Comparison of ENCODE assay signal across 18 cellular contexts in genomic region chr4:65791111-65791806, GRCh38.
DNase-seq lines count a peak whose midpoint lies in the region; ATAC-seq and TF ChIP-seq lines count a peak whose summit lies in the region.
"Had no signal": no experiment of that assay in that cellular context is flagged by ENCODE, and none has a peak within 500 bp of the region (broad histone marks: within the 10 kb centered on the region; RNA-seq: fewer than 3 reads in every experiment).

No MANE protein-coding gene starts in this region.

- H2BK5ac ChIP-seq in neuronal stem cell (ENCODE audit: low read length), result no peak overlapping the region

- H3F3A ChIP-seq in PC-3 (ENCODE audit: low read length, unreplicated experiment), result no peaks in the 10 kb centered on the region
- H3F3A ChIP-seq in PC-9 (ENCODE audit: insufficient read depth, low read depth), result no peaks in the 10 kb centered on the region

- no peak overlapping the region for H2BK15ac ChIP-seq in neuronal stem cell (ENCODE audit: low read length)

- H3K36me3 ChIP-seq in PC-3 (ENCODE audit: low read depth, low read length) (no peaks in the 10 kb centered on the region), neuronal stem cell (replicated peaks in 1 of 2; ENCODE audit: control insufficient read depth in 2 of 2, insufficient read depth in 2 of 2, low read length in 2 of 2) (no peaks in the 10 kb centered on the region), Caco-2 (ENCODE audit: control insufficient read depth, insufficient read depth, low read length) (no peaks in the 10 kb centered on the region), PC-9 (ENCODE audit: low read depth) (no peaks in the 10 kb centered on the region), body of pancreas (replicated peaks in 1 of 2; ENCODE audit: insufficient read depth in 1 of 2, low read depth in 2 of 2) (no peaks in the 10 kb centered on the region)
- H3K36me3 ChIP-seq: stomach had no signal

- H3K9ac ChIP-seq in PC-3 (ENCODE audit: low read length) (no peak overlapping the region), neuronal stem cell (ENCODE audit: low read depth, low read length, poor library complexity) (no peak overlapping the region)

- no TSS peak for BruUV-seq in PC-3 (replicated peaks; lab: Mats Ljungman, UMichigan)
- BruUV-seq in Caco-2 (replicated peaks; lab: Mats Ljungman, UMichigan), result no TSS peak
- no TSS peak for BruUV-seq in PC-9 (replicated peaks; lab: Mats Ljungman, UMichigan)

- H3K27me3 Mint-ChIP-seq in Caco-2 (ENCODE audit: insufficient read depth, unreplicated experiment), result no peaks in the 10 kb centered on the region
- H3K27me3 Mint-ChIP-seq: activated CD8-positive, alpha-beta memory T cell treated with anti-CD3 and anti-CD28 coated beads, Interleukin-2, amount 10 ng/mL, durations not matched to agents 7 days and 5 days had no signal

- H3K4me2 ChIP-seq in PC-3 (ENCODE audit: low read length), result peak overlapping the region; percentile 16
- no peak overlapping the region for H3K4me2 ChIP-seq in neuronal stem cell (ENCODE audit: insufficient read depth, low read length, poor library complexity, severe bottlenecking)
- no peak overlapping the region for H3K4me2 ChIP-seq in PC-9

- no peak overlapping the region for H3K4ac ChIP-seq in neuronal stem cell (ENCODE audit: low read length)

- no peak overlapping the region for H3K23ac ChIP-seq in neuronal stem cell (ENCODE audit: low read depth, low read length, poor library complexity)

- no peak overlapping the region for H2AK5ac ChIP-seq in neuronal stem cell (ENCODE audit: low read depth, low read length)

- no peak overlapping the region for H3K18ac ChIP-seq in neuronal stem cell (ENCODE audit: low read length)

- ATAC-seq in PC-3 (peak; percentile 64), body of pancreas (no peak)
- ATAC-seq: activated CD8-positive, alpha-beta memory T cell treated with anti-CD3 and anti-CD28 coated beads, Interleukin-2, amount 10 ng/mL, durations not matched to agents 7 days and 5 days; CD8-positive, alpha-beta T cell; K562 had no signal

- no peaks in the 10 kb centered on the region for H3K79me2 ChIP-seq in PC-3 (ENCODE audit: low read length)
- no peaks in the 10 kb centered on the region for H3K79me2 ChIP-seq in PC-9 (ENCODE audit: low read depth)

- intact Hi-C loops in PC-3 (cut with micrococcal nuclease) (no loop called here), Caco-2 (cut with micrococcal nuclease; ENCODE audit: unreplicated experiment) (no loop called here), PC-9 (cut with micrococcal nuclease; ENCODE audit: unreplicated experiment) (no loop called here), body of pancreas (cut with DNase I) (no loop called here)

- H3K9me2 ChIP-seq in PC-3 (replicated peaks; ENCODE audit: low read length), result no peaks in the 10 kb centered on the region
- H3K9me2 ChIP-seq in PC-9 (ENCODE audit: insufficient read depth), result no peaks in the 10 kb centered on the region

- no peaks in the 10 kb centered on the region for H3K79me1 ChIP-seq in neuronal stem cell (ENCODE audit: low read depth, low read length)

- H2BK12ac ChIP-seq in neuronal stem cell (ENCODE audit: low read length), result no peak overlapping the region

- CTCF ChIA-PET in PC-3 (lab: Charles Lee), result no interaction called here
- CTCF ChIA-PET in Caco-2 (lab: Charles Lee), result no interaction called here
- CTCF ChIA-PET in PC-9 (lab: Charles Lee), result no interaction called here

- no peak overlapping the region for H4K8ac ChIP-seq in neuronal stem cell (ENCODE audit: low read depth, low read length)

- DNase-seq in ELR (ENCODE audit: low read depth) (peak; percentile 27), PC-3 (peak; percentile 63), fibroblast of gingiva (ENCODE audit: low read depth) (peak; percentile 21), neuronal stem cell (ENCODE audit: low spot score) (no peak), Caco-2 (no peak), PC-9 (no peak), body of pancreas (no peak)
- DNase-seq in central memory CD4-positive, alpha-beta T cell, result no peak
- DNase-seq: activated CD8-positive, alpha-beta memory T cell treated with anti-CD3 and anti-CD28 coated beads, Interleukin-2, amount 10 ng/mL, durations not matched to agents 7 days and 5 days; activated effector memory CD4-positive, alpha-beta T cell treated with Interleukin-2 at 50 U/mL for 16 hours; CD8-positive, alpha-beta T cell; DMS79 treated with DMSO at 0.1 percent for 48 hours; effector CD8-positive, alpha-beta T cell; midbrain; NCI-H526 treated with DMSO at 0.1 percent for 48 hours; occipital lobe; stomach had no signal

- WGBS in neuronal stem cell (ENCODE audit: extremely low coverage in 2 of 2, insufficient read length in 2 of 2, insufficient replicate concordance in 1 of 2), 2 donors, result no CpG with 5 or more reads among the region's 1 CpG
- 39 to 56% methylated on average over 1 of the region's 1 CpG for WGBS in body of pancreas, 2 donors

- H3K27me3 ChIP-seq in PC-3 (ENCODE audit: low read length) (no peaks in the 10 kb centered on the region), neuronal stem cell (ENCODE audit: control insufficient read depth in 3 of 3, insufficient read depth in 3 of 3, low read depth in 1 of 3, low read length in 3 of 3) (no peaks in the 10 kb centered on the region), Caco-2 (replicated peaks; ENCODE audit: control insufficient read depth, insufficient read depth, low read length) (no peaks in the 10 kb centered on the region), PC-9 (ENCODE audit: insufficient read depth, low read depth) (no peaks in the 10 kb centered on the region), body of pancreas (no peaks in the 10 kb centered on the region)
- H3K27me3 ChIP-seq: stomach had no signal

- no peaks in the 10 kb centered on the region for H3K36me3 Mint-ChIP-seq in Caco-2 (ENCODE audit: insufficient read depth, unreplicated experiment)
- H3K36me3 Mint-ChIP-seq: activated CD8-positive, alpha-beta memory T cell treated with anti-CD3 and anti-CD28 coated beads, Interleukin-2, amount 10 ng/mL, durations not matched to agents 7 days and 5 days; CD8-positive, alpha-beta T cell had no signal

- 0 out of 2 replicates have a peak overlapping the region, but pooled peaks have one; percentile 5 for H3K27ac ChIP-seq in PC-3 (ENCODE audit: low read length)
- no peak overlapping the region for H3K27ac ChIP-seq in neuronal stem cell (replicated peaks; ENCODE audit: low read length)
- H3K27ac ChIP-seq in PC-9, result no peak overlapping the region
- H3K27ac ChIP-seq in body of pancreas, result no peak overlapping the region
- H3K27ac ChIP-seq: stomach had no signal

- POLR2A ChIA-PET in PC-3 (lab: Charles Lee; ENCODE audit: unreplicated experiment) (no interaction called here), Caco-2 (lab: Charles Lee) (no interaction called here), PC-9 (lab: Charles Lee; ENCODE audit: unreplicated experiment) (interaction anchor here (0.7 kb wide), 2 partner anchors 25 to 258 kb away, joined by 6 to 7 read pairs; no protein-coding TSS in a partner anchor)

- TF ChIP-seq POLR2A in body of pancreas (IDR thresholded peaks at IDR 0.05), result no peak

- H2AFZ ChIP-seq in PC-3 (ENCODE audit: low read length) (peak overlapping the region; percentile 36), neuronal stem cell (ENCODE audit: low read length) (peak overlapping the region; percentile 66), PC-9 (no peak overlapping the region)

- H3K9me3 Mint-ChIP-seq in Caco-2 (ENCODE audit: unreplicated experiment), result no peaks in the 10 kb centered on the region

- H3K9me3 ChIP-seq in PC-3 (ENCODE audit: low read length), result no peaks in the 10 kb centered on the region
- no peaks in the 10 kb centered on the region for H3K9me3 ChIP-seq in neuronal stem cell (replicated peaks in 1 of 2; ENCODE audit: control insufficient read depth in 2 of 2, insufficient read depth in 1 of 2, low read depth in 1 of 2, low read length in 2 of 2)
- no peaks in the 10 kb centered on the region for H3K9me3 ChIP-seq in Caco-2
- H3K9me3 ChIP-seq in PC-9 (ENCODE audit: insufficient read depth, low read depth), result no peaks in the 10 kb centered on the region
- no peaks in the 10 kb centered on the region for H3K9me3 ChIP-seq in body of pancreas
- H3K9me3 ChIP-seq: stomach had no signal

- H3K4me1 ChIP-seq in PC-3 (ENCODE audit: insufficient read depth, low read length) (peaks cover 13% of the 10 kb centered on the region), neuronal stem cell (ENCODE audit: control insufficient read depth in 2 of 2, insufficient read depth in 1 of 2, low read depth in 1 of 2, low read length in 2 of 2) (peaks cover 2 to 8% of the 10 kb centered on the region in 2 donors), Caco-2 (no peaks in the 10 kb centered on the region), PC-9 (replicated peaks; ENCODE audit: insufficient read depth) (no peaks in the 10 kb centered on the region), body of pancreas (no peaks in the 10 kb centered on the region)
- H3K4me1 ChIP-seq: stomach had no signal

- no peak overlapping the region for H3K27ac Mint-ChIP-seq in Caco-2 (ENCODE audit: unreplicated experiment)
- H3K27ac Mint-ChIP-seq: activated CD8-positive, alpha-beta memory T cell treated with anti-CD3 and anti-CD28 coated beads, Interleukin-2, amount 10 ng/mL, durations not matched to agents 7 days and 5 days; CD8-positive, alpha-beta T cell had no signal

- H2BK120ac ChIP-seq in neuronal stem cell (ENCODE audit: low read depth, low read length), result no peak overlapping the region

- H4K20me1 ChIP-seq in PC-3 (ENCODE audit: low read length) (no peaks in the 10 kb centered on the region), PC-9 (ENCODE audit: insufficient read depth) (no peaks in the 10 kb centered on the region)

- H3K4me3 ChIP-seq in PC-3 (ENCODE audit: low read length) (no peak overlapping the region), neuronal stem cell (ENCODE audit: low read length in 2 of 2) (no peak overlapping the region), Caco-2 (ENCODE audit: low read depth, low read length) (no peak overlapping the region), PC-9 (no peak overlapping the region), body of pancreas (no peak overlapping the region)
- H3K4me3 ChIP-seq: K562, stomach had no signal

- H4K91ac ChIP-seq in neuronal stem cell (ENCODE audit: low read depth, low read length, poor library complexity), result no peak overlapping the region

- peaks cover 7% of the 10 kb centered on the region for H3K4me1 Mint-ChIP-seq in Caco-2 (ENCODE audit: low read depth, unreplicated experiment)
- H3K4me1 Mint-ChIP-seq: activated CD8-positive, alpha-beta memory T cell treated with anti-CD3 and anti-CD28 coated beads, Interleukin-2, amount 10 ng/mL, durations not matched to agents 7 days and 5 days had no signal

- TF ChIP-seq CTCF in PC-3 (conservative IDR thresholded peaks at IDR 0.05; ENCODE audit: low read depth, low read length) (no peak), Caco-2 (IDR thresholded peaks at IDR 0.05; ENCODE audit: insufficient read depth in 1 of 2, low read depth in 1 of 2, low read length in 1 of 2, severe bottlenecking in 1 of 2, unreplicated experiment in 1 of 2) (no peak), PC-9 (conservative IDR thresholded peaks at IDR 0.05) (no peak), body of pancreas (IDR thresholded peaks at IDR 0.05) (no peak)

- H3K4me3 Mint-ChIP-seq in Caco-2 (ENCODE audit: unreplicated experiment), result no peak overlapping the region
- H3K4me3 Mint-ChIP-seq: activated CD8-positive, alpha-beta memory T cell treated with anti-CD3 and anti-CD28 coated beads, Interleukin-2, amount 10 ng/mL, durations not matched to agents 7 days and 5 days; CD8-positive, alpha-beta T cell had no signal

- no peak overlapping the region for H3K14ac ChIP-seq in neuronal stem cell (ENCODE audit: low read length)

Comparison
In these comparisons a context has a peak if more than half of its experiments do, and no peak if none do; other contexts are left out.
1. DNase-seq: peak in ELR (single experiment), PC-3 (single experiment) and fibroblast of gingiva (single experiment); none in neuronal stem cell (single experiment), Caco-2 (0 of 2), PC-9 (0 of 2), central memory CD4-positive, alpha-beta T cell (single experiment) and body of pancreas (0 of 4).